Comparison of ENCODE assay signal across 32 cellular contexts in the genomic region with DNA sequence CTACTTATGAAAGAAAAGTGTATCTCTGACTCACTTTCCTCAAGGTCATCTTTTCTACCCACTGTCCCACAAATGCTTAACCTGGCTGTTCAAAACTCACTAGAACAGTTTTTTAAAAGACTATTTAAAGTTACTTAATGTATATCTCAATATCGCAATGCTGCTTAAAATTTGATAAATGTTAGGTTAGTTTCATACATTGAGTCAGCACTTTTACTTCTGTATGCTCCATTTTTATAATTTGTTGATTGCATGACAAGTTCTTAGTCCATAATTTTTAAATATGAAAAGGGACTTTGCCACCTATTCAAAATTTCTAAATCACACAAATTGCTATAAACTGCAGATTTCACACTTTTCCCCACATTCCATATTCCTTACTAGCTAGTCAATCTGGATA.
"Had no signal": no experiment of that assay in that cellular context is flagged by ENCODE, and none has a peak within 500 bp of the region (broad histone marks: within the 10 kb centered on the region; RNA-seq: fewer than 3 reads in every experiment).

No MANE protein-coding gene starts in this region.

- H3K9me3 Mint-ChIP-seq: activated B cell treated with CpG ODN at 0.5 μM for 24 hours; activated CD8-positive, alpha-beta T cell treated with anti-CD3 and anti-CD28 coated beads for 36 hours; activated T-cell treated with anti-CD3 and anti-CD28 coated beads, Interleukin-2, amount 50 U/mL, for 24 hours; activated T-cell treated with anti-CD3 and anti-CD28 coated beads, Interleukin-2, amount 50 U/mL, for 72 hours; effector memory CD8-positive, alpha-beta T cell; T-helper 2 cell treated with Interferon-gamma antibody and Interleukin-4, amounts not matched to agents 5 μg/mL and 100 μg/mL, for 36 hours had no signal

- H3K27ac Mint-ChIP-seq: activated B cell treated with CpG ODN at 0.5 μM for 24 hours; activated CD8-positive, alpha-beta T cell treated with anti-CD3 and anti-CD28 coated beads for 36 hours; activated naive CD8-positive, alpha-beta T cell; activated T-cell treated with anti-CD3 and anti-CD28 coated beads, Interleukin-2, amount 50 U/mL, for 24 hours; activated T-cell treated with anti-CD3 and anti-CD28 coated beads, Interleukin-2, amount 50 U/mL, for 72 hours; effector memory CD8-positive, alpha-beta T cell; T-helper 17 cell; T-helper 2 cell treated with Interferon-gamma antibody and Interleukin-4, amounts not matched to agents 5 μg/mL and 100 μg/mL, for 36 hours had no signal

- H3K4me3 Mint-ChIP-seq: activated B cell treated with CpG ODN at 0.5 μM for 24 hours; activated CD8-positive, alpha-beta T cell treated with anti-CD3 and anti-CD28 coated beads for 36 hours; activated naive CD8-positive, alpha-beta T cell; activated T-cell treated with anti-CD3 and anti-CD28 coated beads, Interleukin-2, amount 50 U/mL, for 24 hours; activated T-cell treated with anti-CD3 and anti-CD28 coated beads, Interleukin-2, amount 50 U/mL, for 72 hours; effector memory CD8-positive, alpha-beta T cell; T-helper 17 cell; T-helper 2 cell treated with Interferon-gamma antibody and Interleukin-4, amounts not matched to agents 5 μg/mL and 100 μg/mL, for 36 hours had no signal

- H3K4me1 ChIP-seq: body of pancreas, esophagus muscularis mucosa, foreskin keratinocyte, gastrocnemius medialis, heart left ventricle had no signal

- H3K27me3 Mint-ChIP-seq: activated B cell treated with CpG ODN at 0.5 μM for 24 hours; activated CD8-positive, alpha-beta T cell treated with anti-CD3 and anti-CD28 coated beads for 36 hours; activated naive CD8-positive, alpha-beta T cell; activated T-cell treated with anti-CD3 and anti-CD28 coated beads, Interleukin-2, amount 50 U/mL, for 24 hours; effector memory CD8-positive, alpha-beta T cell; T-helper 17 cell had no signal

- H3K27me3 ChIP-seq: body of pancreas, esophagus muscularis mucosa, foreskin keratinocyte, gastrocnemius medialis, heart left ventricle had no signal

- H3K4me3 ChIP-seq: body of pancreas, esophagus muscularis mucosa, gastrocnemius medialis, heart left ventricle had no signal

- H3K27ac ChIP-seq: body of pancreas, esophagus muscularis mucosa, foreskin keratinocyte, gastrocnemius medialis, heart left ventricle, WERI-Rb-1 had no signal

- H3K36me3 ChIP-seq: esophagus muscularis mucosa, gastrocnemius medialis, heart left ventricle, WERI-Rb-1 had no signal

- H3K9me3 ChIP-seq: body of pancreas, esophagus muscularis mucosa, gastrocnemius medialis, heart left ventricle had no signal

- H3K36me3 Mint-ChIP-seq: activated naive CD8-positive, alpha-beta T cell had no signal

- ATAC-seq: activated CD4-positive, CD25-positive, alpha-beta regulatory T cell treated with anti-CD3 and anti-CD28 coated beads, Interleukin-2, amount 50 U/mL, for 24 hours; activated CD8-positive, alpha-beta T cell treated with anti-CD3 and anti-CD28 coated beads for 36 hours; activated T-cell treated with anti-CD3 and anti-CD28 coated beads, Interleukin-2, amount 50 U/mL, for 72 hours; body of pancreas; effector memory CD8-positive, alpha-beta T cell; foreskin keratinocyte; gastrocnemius medialis; heart left ventricle; T-helper 17 cell had no signal

- H3K4me1 Mint-ChIP-seq: activated B cell treated with CpG ODN at 0.5 μM for 24 hours had no signal

- DNase-seq: activated B cell treated with CpG ODN at 0.5 μM for 24 hours; activated CD4-positive, alpha-beta T cell treated with anti-CD3 and anti-CD28 coated beads for 48 hours; activated CD4-positive, alpha-beta T cell treated with anti-CD3 and anti-CD28 coated beads, Interleukin-2, amount 50 U/mL, for 1 hour; activated CD4-positive, alpha-beta T cell treated with anti-CD3 and anti-CD28 coated beads, Interleukin-2, amount 50 U/mL, for 48 hours; activated CD8-positive, alpha-beta memory T cell treated with anti-CD3 and anti-CD28 coated beads for 24 hours; activated CD8-positive, alpha-beta memory T cell treated with anti-CD3 and anti-CD28 coated beads, Interleukin-2, amount 50 U/mL, for 4 hours; activated CD8-positive, alpha-beta T cell treated with anti-CD3 and anti-CD28 coated beads for 36 hours; activated gamma-delta T cell; activated naive CD4-positive, alpha-beta T cell treated with anti-CD3 and anti-CD28 coated beads, Interleukin-2, amount 50 U/mL, for 16 hours; activated naive CD4-positive, alpha-beta T cell treated with Interleukin-2 at 50 U/mL for 16 hours; activated T-cell treated with anti-CD3 and anti-CD28 coated beads, Interleukin-2, amount 50 U/mL, for 24 hours; activated T-cell treated with anti-CD3 and anti-CD28 coated beads, Interleukin-2, amount 50 U/mL, for 72 hours; amygdala; aorta; body of pancreas; caudate nucleus; cortex of kidney; dermis blood vessel endothelial cell; effector CD4-positive, alpha-beta T cell; effector memory CD8-positive, alpha-beta T cell; erythroblast; foreskin keratinocyte; gastrocnemius medialis; glutamatergic neuron; heart left ventricle; T-helper 17 cell; T1000; WERI-Rb-1 had no signal
